2 cellular contexts compared by ENCODE assay signal in the genomic region with DNA sequence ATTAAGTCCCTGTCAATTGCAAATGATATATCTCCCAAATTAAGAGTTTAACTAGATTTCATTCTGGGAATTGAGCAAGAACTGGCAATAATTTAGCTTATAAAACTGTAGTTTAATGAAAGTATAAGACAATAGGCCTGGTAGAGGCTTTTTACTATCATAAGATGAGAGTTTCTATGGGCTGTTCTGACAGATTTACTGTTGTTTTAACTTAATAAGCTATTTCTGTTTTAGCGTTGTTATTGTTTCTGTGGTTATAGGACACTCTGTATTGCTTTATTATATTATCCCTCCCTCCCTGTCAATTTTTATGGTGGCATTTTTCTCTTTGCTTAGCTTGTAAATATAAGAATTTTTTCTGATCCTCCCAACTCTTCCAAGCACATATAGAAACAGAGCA.
TF ChIP-seq lines count a peak whose summit lies in the region.

No MANE protein-coding gene starts in this region.

TF ChIP-seq in SK-N-SH treated with all-trans-retinoic acid at 6 μM for 48 hours, 23 proteins besides CTCF, POLR2A, EP300 and RAD21 (continued from another document):
- TF ChIP-seq ZNF8 (CRISPR knock-in tag; IDR thresholded peaks at IDR 0.05): no peak
- TF ChIP-seq, protein P1, sequence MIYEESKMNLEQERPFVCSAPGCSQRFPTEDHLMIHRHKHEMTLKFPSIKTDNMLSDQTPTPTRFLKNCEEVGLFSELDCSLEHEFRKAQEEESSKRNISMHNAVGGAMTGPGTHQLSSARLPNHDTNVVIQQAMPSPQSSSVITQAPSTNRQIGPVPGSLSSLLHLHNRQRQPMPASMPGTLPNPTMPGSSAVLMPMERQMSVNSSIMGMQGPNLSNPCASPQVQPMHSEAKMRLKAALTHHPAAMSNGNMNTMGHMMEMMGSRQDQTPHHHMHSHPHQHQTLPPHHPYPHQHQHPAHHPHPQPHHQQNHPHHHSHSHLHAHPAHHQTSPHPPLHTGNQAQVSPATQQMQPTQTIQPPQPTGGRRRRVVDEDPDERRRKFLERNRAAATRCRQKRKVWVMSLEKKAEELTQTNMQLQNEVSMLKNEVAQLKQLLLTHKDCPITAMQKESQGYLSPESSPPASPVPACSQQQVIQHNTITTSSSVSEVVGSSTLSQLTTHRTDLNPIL (CRISPR knock-in tag; IDR thresholded peaks at IDR 0.05; ENCODE audit: low read depth): no peak
- TF ChIP-seq OSR1 (CRISPR knock-in tag; IDR thresholded peaks at IDR 0.05): no peak
- TF ChIP-seq, protein P2, sequence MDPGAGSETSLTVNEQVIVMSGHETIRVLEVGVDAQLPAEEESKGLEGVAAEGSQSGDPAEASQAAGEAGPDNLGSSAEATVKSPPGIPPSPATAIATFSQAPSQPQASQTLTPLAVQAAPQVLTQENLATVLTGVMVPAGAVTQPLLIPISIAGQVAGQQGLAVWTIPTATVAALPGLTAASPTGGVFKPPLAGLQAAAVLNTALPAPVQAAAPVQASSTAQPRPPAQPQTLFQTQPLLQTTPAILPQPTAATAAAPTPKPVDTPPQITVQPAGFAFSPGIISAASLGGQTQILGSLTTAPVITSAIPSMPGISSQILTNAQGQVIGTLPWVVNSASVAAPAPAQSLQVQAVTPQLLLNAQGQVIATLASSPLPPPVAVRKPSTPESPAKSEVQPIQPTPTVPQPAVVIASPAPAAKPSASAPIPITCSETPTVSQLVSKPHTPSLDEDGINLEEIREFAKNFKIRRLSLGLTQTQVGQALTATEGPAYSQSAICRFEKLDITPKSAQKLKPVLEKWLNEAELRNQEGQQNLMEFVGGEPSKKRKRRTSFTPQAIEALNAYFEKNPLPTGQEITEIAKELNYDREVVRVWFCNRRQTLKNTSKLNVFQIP (CRISPR knock-in tag; IDR thresholded peaks at IDR 0.05; ENCODE audit: borderline replicate concordance, low read depth): no peak
- TF ChIP-seq ISL1 (CRISPR knock-in tag; IDR thresholded peaks at IDR 0.05): peak; percentile 77
- no peak for TF ChIP-seq ARNTL (CRISPR knock-in tag; IDR thresholded peaks at IDR 0.05; ENCODE audit: borderline replicate concordance, low read depth)

TF ChIP-seq in SK-N-SH, 30 proteins besides CTCF, POLR2A, EP300 and RAD21 (continued from another document):
- TF ChIP-seq, protein P3, sequence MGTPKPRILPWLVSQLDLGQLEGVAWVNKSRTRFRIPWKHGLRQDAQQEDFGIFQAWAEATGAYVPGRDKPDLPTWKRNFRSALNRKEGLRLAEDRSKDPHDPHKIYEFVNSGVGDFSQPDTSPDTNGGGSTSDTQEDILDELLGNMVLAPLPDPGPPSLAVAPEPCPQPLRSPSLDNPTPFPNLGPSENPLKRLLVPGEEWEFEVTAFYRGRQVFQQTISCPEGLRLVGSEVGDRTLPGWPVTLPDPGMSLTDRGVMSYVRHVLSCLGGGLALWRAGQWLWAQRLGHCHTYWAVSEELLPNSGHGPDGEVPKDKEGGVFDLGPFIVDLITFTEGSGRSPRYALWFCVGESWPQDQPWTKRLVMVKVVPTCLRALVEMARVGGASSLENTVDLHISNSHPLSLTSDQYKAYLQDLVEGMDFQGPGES (IDR thresholded peaks at IDR 0.05; ENCODE audit: low read depth, low read length): no peak
- TF ChIP-seq FOXJ3 (CRISPR knock-in tag; IDR thresholded peaks at IDR 0.05) (no peak), CHD2 (IDR thresholded peaks at IDR 0.05; ENCODE audit: low read length, partially characterized antibody) (no peak), SMC3 (IDR thresholded peaks at IDR 0.05; ENCODE audit: low read depth, low read length) (no peak)
TF ChIP-seq in SK-N-SH: peak in this region for 0.
